In genomic region chr5:158995694-158996173, GRCh38 we compare ENCODE assay signal across 11 cellular contexts.
A peak's percentile ranks its signal among the peaks of the same experiment; 100 is the strongest.
DNase-seq lines count a peak whose midpoint lies in the region; ATAC-seq, FAIRE-seq and TF ChIP-seq lines count a peak whose summit lies in the region.
"Had no signal": no experiment of that assay in that cellular context is flagged by ENCODE, and none has a peak within 500 bp of the region (broad histone marks: within the 10 kb centered on the region; RNA-seq: fewer than 3 reads in every experiment).

No MANE protein-coding gene starts in this region.

- DNase-seq in GM19239 (ENCODE audit: insufficient read length, low spot score) (no peak), choroid plexus epithelial cell (ENCODE audit: low read depth) (peak; percentile 42), GM12892 (ENCODE audit: insufficient read length) (no peak), CD1c-positive myeloid dendritic cell (ENCODE audit: extremely low spot score) (no peak)
- DNase-seq: foreskin keratinocyte, NCI-H69, pancreas had no signal

- ATAC-seq in HG03095 (IDR thresholded peaks at IDR 0.05; ENCODE audit: unreplicated experiment) (peak; percentile 83), GM21737 (IDR thresholded peaks at IDR 0.05; ENCODE audit: unreplicated experiment) (no peak), HG03469 (IDR thresholded peaks at IDR 0.05; ENCODE audit: unreplicated experiment) (no peak)
- ATAC-seq: foreskin keratinocyte had no signal

- H3K36me3 ChIP-seq in BLaER1: peaks cover 92% of the 10 kb centered on the region
- H3K36me3 ChIP-seq: pancreas had no signal

- TF ChIP-seq POLR2A in GM12892 (IDR thresholded peaks at IDR 0.05; ENCODE audit: low read depth, low read length): no peak

- peak; percentile 95 for FAIRE-seq in GM19239 (lab: Jason Lieb, UNC)
- FAIRE-seq in GM12892 (lab: Jason Lieb, UNC): no peak
- FAIRE-seq: pancreas had no signal

- peaks cover 100% of the 10 kb centered on the region for H4K20me1 ChIP-seq in BLaER1

- H3K9me3 ChIP-seq in BLaER1: no peaks in the 10 kb centered on the region
- H3K9me3 ChIP-seq: pancreas had no signal

- H3K27ac ChIP-seq in BLaER1: no peak overlapping the region
- H3K27ac ChIP-seq: foreskin keratinocyte, pancreas had no signal

- no peak for TF ChIP-seq CTCF in choroid plexus epithelial cell (conservative IDR thresholded peaks at IDR 0.05; ENCODE audit: low read depth, low read length)

- peak overlapping the region; percentile 23 for H3K4me2 ChIP-seq in BLaER1

- no peaks in the 10 kb centered on the region for H3K27me3 ChIP-seq in BLaER1

- no peak overlapping the region for H3K9ac ChIP-seq in BLaER1

- H3K4me3 ChIP-seq in BLaER1 (no peak overlapping the region), choroid plexus epithelial cell (ENCODE audit: low read depth, low read length) (no peak overlapping the region)
- H3K4me3 ChIP-seq: pancreas had no signal

- peaks cover 98% of the 10 kb centered on the region for H3K4me1 ChIP-seq in BLaER1
- H3K4me1 ChIP-seq: foreskin keratinocyte, pancreas had no signal
